In the genomic region with DNA sequence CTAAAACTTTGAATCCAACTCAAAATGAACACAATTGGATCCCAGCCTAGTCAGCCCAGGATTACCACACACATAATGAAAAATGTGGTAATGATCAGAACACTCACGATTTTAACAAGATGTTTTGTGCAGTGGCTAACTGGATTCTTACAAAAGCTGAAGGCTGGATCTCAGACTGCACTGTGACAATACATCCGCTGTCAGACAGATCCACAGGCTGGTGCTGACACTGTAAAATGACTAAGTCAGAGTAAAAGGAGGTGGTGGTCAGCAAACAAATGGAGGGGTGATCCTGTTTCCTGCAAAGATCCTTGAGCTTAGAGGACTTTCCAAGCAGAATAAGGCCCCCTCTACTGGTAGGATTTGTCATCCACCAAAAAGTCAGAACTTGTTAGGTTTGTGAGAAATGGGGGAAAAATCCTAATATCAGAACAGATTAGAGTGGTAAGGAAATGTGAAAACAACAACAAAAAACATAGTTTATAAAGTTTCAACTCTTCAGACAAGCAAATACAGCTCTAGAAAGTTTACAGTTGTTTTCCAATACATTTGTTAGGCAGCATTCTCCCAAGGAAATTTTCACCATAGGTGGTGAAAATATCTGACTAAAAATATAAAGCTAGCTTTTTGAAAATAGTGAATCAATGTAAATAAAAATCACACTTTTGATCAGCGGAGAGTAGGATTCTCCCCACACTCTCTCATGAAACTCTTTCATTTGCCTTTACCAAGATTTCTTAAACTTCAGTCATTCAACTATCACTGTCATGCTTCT, we compare ENCODE assay signal across 8 cellular contexts.
DNase-seq lines count a peak whose midpoint lies in the region; ATAC-seq, FAIRE-seq and TF ChIP-seq lines count a peak whose summit lies in the region.

No MANE protein-coding gene starts in this region.

- no peak overlapping the region for H3K4me3 ChIP-seq in right lobe of liver

- H3K27ac ChIP-seq in right lobe of liver = no peak overlapping the region

- TF ChIP-seq CTCF in chondrocyte (IDR thresholded peaks at IDR 0.05) (peak; percentile 91), right lobe of liver (IDR thresholded peaks at IDR 0.05) (peak; percentile 53 to 69 (median 63))

- intact Hi-C loops in right lobe of liver (cut with DNase I) = loop anchor here in 1 of 2 donors (10.0 kb wide), 1 partner anchor 270 kb away; no protein-coding TSS in a partner anchor

- ATAC-seq in right lobe of liver (peak; percentile 72 to 88 (median 83)), HG03439 (IDR thresholded peaks at IDR 0.05; ENCODE audit: unreplicated experiment) (no peak)

- no peaks in the 10 kb centered on the region for H3K9me3 ChIP-seq in right lobe of liver

- no peak for TF ChIP-seq POLR2A in GM12891 (IDR thresholded peaks at IDR 0.05; ENCODE audit: low read depth, low read length)
- TF ChIP-seq POLR2A in right lobe of liver (IDR thresholded peaks at IDR 0.05) = no peak

- H3K4me3 Mint-ChIP-seq in chondrocyte (ENCODE audit: unreplicated experiment) = peak overlapping the region; percentile 46

- H3K27me3 ChIP-seq in right lobe of liver = no peaks in the 10 kb centered on the region

- peaks cover 16% of the 10 kb centered on the region for H3K4me1 Mint-ChIP-seq in chondrocyte (ENCODE audit: low read depth)

- peaks cover 8% of the 10 kb centered on the region for H3K9me3 Mint-ChIP-seq in chondrocyte (ENCODE audit: low read depth)

- FAIRE-seq in GM12891 (lab: Jason Lieb, UNC) = peak; percentile 81

- no peaks in the 10 kb centered on the region for H3K36me3 ChIP-seq in right lobe of liver

- 7% methylated on average over 3 of the region's 3 CpGs for WGBS in right lobe of liver (ENCODE audit: insufficient coverage, low coverage, low lambda C conversion rate, missing lambda C conversion rate)

- no peaks in the 10 kb centered on the region for H3K36me3 Mint-ChIP-seq in chondrocyte (ENCODE audit: low read depth)

- DNase-seq in AG20443 (ENCODE audit: low spot score) = peak; percentile 74
- DNase-seq in GM12891 (ENCODE audit: insufficient read length, low spot score) = no peak
- DNase-seq in NCI-H460 (ENCODE audit: extremely low read depth, low read depth) = peak; percentile 36
- DNase-seq in chondrocyte (ENCODE audit: low spot score) = no peak
- no peak for DNase-seq in right lobe of liver
- DNase-seq in activated naive CD4-positive, alpha-beta T cell (lab: John Stamatoyannopoulos, UW) = no peak
- no peak for DNase-seq in stimulated activated CD4-positive, alpha-beta T cell treated with anti-CD3 and anti-CD28 coated beads, Interleukin-4, amount 100 ng/mL, for 1 hour

- H3K27me3 Mint-ChIP-seq in chondrocyte (ENCODE audit: low read depth) = no peaks in the 10 kb centered on the region

- H3K27ac Mint-ChIP-seq in chondrocyte (ENCODE audit: unreplicated experiment) = no peak overlapping the region

- H3K4me1 ChIP-seq in right lobe of liver = peaks cover 0 to 9% (median 0%) of the 10 kb centered on the region in 4 donors

TF ChIP-seq in GM12891, 5 proteins besides CTCF, POLR2A, EP300 and RAD21:
- no peak for TF ChIP-seq SPI1 (IDR thresholded peaks at IDR 0.05; ENCODE audit: low read depth, low read length)
- no peak for TF ChIP-seq POU2F2 (IDR thresholded peaks at IDR 0.05; ENCODE audit: low read depth, low read length)
- no peak for TF ChIP-seq TAF1 (IDR thresholded peaks at IDR 0.05; ENCODE audit: low read depth, low read length)
- TF ChIP-seq PAX5 (IDR thresholded peaks at IDR 0.05; ENCODE audit: insufficient read depth, low read length, severe bottlenecking) = no peak
- no peak for TF ChIP-seq POLR2AphosphoS5 (IDR thresholded peaks at IDR 0.05; ENCODE audit: low read depth, low read length)

Comparison
In these comparisons a context has a peak if more than half of its experiments do, and no peak if none do; other contexts are left out.
1. DNase-seq: peak in AG20443 (single experiment) and NCI-H460 (single experiment); none in GM12891 (single experiment), chondrocyte (single experiment), right lobe of liver (0 of 3), activated naive CD4-positive, alpha-beta T cell (0 of 4) and stimulated activated CD4-positive, alpha-beta T cell treated with anti-CD3 and anti-CD28 coated beads, Interleukin-4, amount 100 ng/mL, for 1 hour (single experiment).